ENCODE assay signal across 19 cellular contexts in the genomic region with DNA sequence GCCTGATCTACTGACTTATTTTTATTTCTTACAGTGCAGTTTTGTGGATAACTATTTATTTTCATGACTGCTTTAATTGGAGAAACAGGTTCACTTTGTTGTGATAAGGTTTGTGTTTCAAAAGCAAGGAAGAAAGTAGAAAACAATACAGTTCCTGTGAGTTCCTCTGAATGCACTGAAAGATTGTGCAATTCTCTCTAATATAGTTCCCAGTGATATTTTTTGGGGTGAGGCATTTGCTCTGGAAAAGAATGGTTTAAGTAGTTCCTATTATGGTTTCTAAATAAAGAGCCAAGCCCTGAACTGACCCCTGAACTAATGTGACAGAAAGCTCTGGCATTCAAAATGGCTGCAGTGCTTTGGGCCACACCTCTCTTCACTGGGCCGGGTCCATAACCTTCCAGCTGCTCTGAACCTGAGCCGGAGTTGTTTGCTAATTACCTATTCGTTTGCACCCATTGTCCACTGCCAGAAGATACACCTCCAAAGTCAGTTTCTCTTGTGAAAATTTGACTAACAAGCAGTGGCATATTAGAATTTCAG. TPM values are rescaled to one million over a fixed set of nuclear protein-coding genes. Genes with fewer than 3 reads are reported as not detected.
"Had no signal": no experiment of that assay in that cellular context is flagged by ENCODE, and none has a peak within 500 bp of the region (broad histone marks: within the 10 kb centered on the region; RNA-seq: fewer than 3 reads in every experiment).

No MANE protein-coding gene starts in this region.

- H3K27me3 ChIP-seq: body of pancreas, testis had no signal

- DNase-seq: activated CD4-positive, alpha-beta T cell treated with anti-CD3 and anti-CD28 coated beads, Interleukin-2, amount 50 U/mL, for 4 hours; activated CD4-positive, CD25-positive, alpha-beta regulatory T cell treated with anti-CD3 and anti-CD28 coated beads, Interleukin-2, amount 50 U/mL, for 72 hours; activated effector memory CD4-positive, alpha-beta T cell treated with Interleukin-2 at 50 U/mL for 16 hours; activated T-cell treated with anti-CD3 and anti-CD28 coated beads, Interleukin-2, amount 50 U/mL, for 1 hour; amniotic stem cell; body of pancreas; cortex of kidney; effector memory CD4-positive, alpha-beta T cell; mucosa of descending colon; stimulated activated CD4-positive, alpha-beta T cell treated with anti-CD3 and anti-CD28 coated beads, Interleukin-4, amount 100 ng/mL, for 4 hours; stimulated activated naive CD8-positive, alpha-beta T cell treated with anti-CD3 and anti-CD28 coated beads, Interleukin-15, amount 100 ng/mL, for 72 hours; T-helper 2 cell; testis had no signal

- H3K9me3 ChIP-seq: body of pancreas, mucosa of descending colon, testis had no signal

- H3K4me1 ChIP-seq: testis had no signal

- ATAC-seq: body of pancreas; mucosa of descending colon; natural killer cell treated with Interleukin-12 subunit alpha and Interleukin-12 subunit beta and Interleukin-15 and Interleukin-18, amount 100 ng/mL, for 72 hours; stimulated activated naive CD8-positive, alpha-beta T cell treated with anti-CD3 and anti-CD28 coated beads, Interleukin-15, amount 100 ng/mL, for 72 hours had no signal

- H3K27ac ChIP-seq: epithelial cell of prostate, testis had no signal

- H3K4me3 ChIP-seq: body of pancreas, lung, mucosa of descending colon, testis had no signal

RNA-seq across cellular contexts. Expression of gene VTCN1, which starts 56.6 kb away (rescaled TPM):
- total RNA-seq: glomerular endothelial cell; mucosa of descending colon; natural killer cell treated with Interleukin-12 subunit alpha and Interleukin-12 subunit beta and Interleukin-15 and Interleukin-18, amount 100 ng/mL, for 72 hours; omental fat pad; pulmonary artery endothelial cell had no signal
